ENCODE assay signal across 8 cellular contexts in the genomic region with DNA sequence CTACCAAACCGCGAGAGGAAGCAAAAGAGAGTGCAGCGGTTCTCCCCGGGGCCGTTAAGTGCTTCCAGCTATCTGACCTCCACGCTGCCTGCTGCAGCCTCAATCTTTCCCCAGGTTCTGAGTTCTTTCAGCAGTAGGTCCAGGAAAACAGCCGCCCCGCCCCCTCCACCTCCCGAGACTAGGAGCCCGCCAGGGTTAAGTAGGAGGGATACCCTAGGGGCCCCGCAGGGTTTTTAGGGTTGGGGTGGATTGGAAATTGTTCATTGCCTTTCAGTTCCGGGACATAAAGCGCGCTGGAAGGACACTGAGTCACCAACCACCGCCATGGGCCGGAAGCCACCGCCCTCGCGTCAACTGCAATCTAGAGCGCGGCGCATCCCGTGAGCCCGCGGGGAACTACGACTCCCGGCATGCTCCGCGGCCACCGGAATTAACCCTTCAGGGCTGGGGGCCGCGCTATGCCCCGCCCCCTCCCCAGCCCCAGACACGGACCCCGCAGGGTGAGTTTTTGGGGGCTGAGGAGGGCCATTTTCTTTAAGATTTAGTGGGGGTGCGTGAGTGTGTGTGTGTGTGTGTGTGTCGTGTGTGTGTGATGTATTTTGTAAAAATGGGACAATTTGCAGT. TPM values are rescaled to one million over a fixed set of nuclear protein-coding genes. Genes with fewer than 3 reads are reported as not detected.
DNase-seq lines count a peak whose midpoint lies in the region; ATAC-seq and TF ChIP-seq lines count a peak whose summit lies in the region.

A gene (plus strand): TSS at position 456 of the 624 bp plus-strand sequence. CDS start 1,332 bp downstream, outside the sequence.

- no peaks in the 10 kb centered on the region for H3K9me3 Mint-ChIP-seq in activated naive CD8-positive, alpha-beta T cell treated with anti-CD3 and anti-CD28 coated beads, Interleukin-2, amount 10 ng/mL, durations not matched to agents 7 days and 5 days

- H3K4me2 ChIP-seq in SU-DHL-6 (ENCODE audit: low read depth, low read length, poor library complexity, severe bottlenecking) (peak within 1 kb of the TSS; percentile 80), parathyroid adenoma (ENCODE audit: low read length) (peak within 1 kb of the TSS; percentile 83)

- DNase-seq in GM12865 (ENCODE audit: low read depth) (peak; percentile 95), NCI-H1417 (lab: John Stamatoyannopoulos, UW) (peak; percentile 94 to 95 (median 94)), Right ventricle myocardium superior (peak; percentile 97), tibial artery (peak; percentile 94 to 96)
- DNase-seq in activated naive CD8-positive, alpha-beta T cell treated with anti-CD3 and anti-CD28 coated beads, Interleukin-2, amount 10 ng/mL, durations not matched to agents 7 days and 5 days: peak; percentile 93

- H3K36me3 ChIP-seq in SU-DHL-6 (ENCODE audit: low read length): no peaks in the 10 kb centered on the region
- no peaks in the 10 kb centered on the region for H3K36me3 ChIP-seq in parathyroid adenoma (ENCODE audit: control insufficient read depth, insufficient read depth, low read length)
- peaks cover 0 to 7% (median 0%) of the 10 kb centered on the region in 3 donors for H3K36me3 ChIP-seq in tibial artery

- peaks cover 33% of the 10 kb centered on the region for H3K4me1 Mint-ChIP-seq in activated naive CD8-positive, alpha-beta T cell treated with anti-CD3 and anti-CD28 coated beads, Interleukin-2, amount 10 ng/mL, durations not matched to agents 7 days and 5 days

- H3K36me3 Mint-ChIP-seq in activated naive CD8-positive, alpha-beta T cell treated with anti-CD3 and anti-CD28 coated beads, Interleukin-2, amount 10 ng/mL, durations not matched to agents 7 days and 5 days: peaks cover 15% of the 10 kb centered on the region

- H3K27me3 ChIP-seq in SU-DHL-6 (ENCODE audit: low read length): no peaks in the 10 kb centered on the region
- H3K27me3 ChIP-seq in parathyroid adenoma (ENCODE audit: control insufficient read depth, insufficient read depth, low read length): no peaks in the 10 kb centered on the region
- H3K27me3 ChIP-seq in tibial artery: no peaks in the 10 kb centered on the region

- intact Hi-C loops in Right ventricle myocardium superior (cut with DNase I): no loop called here
- intact Hi-C loops in tibial artery (cut with DNase I; ENCODE audit: low total_unique reads): no loop called here

- H3K9ac ChIP-seq in SU-DHL-6 (ENCODE audit: low read length): peak within 1 kb of the TSS; percentile 77
- peak within 1 kb of the TSS; percentile 85 for H3K9ac ChIP-seq in parathyroid adenoma

- peak within 1 kb of the TSS; percentile 36 for H2AFZ ChIP-seq in SU-DHL-6 (ENCODE audit: low read depth, low read length, severe bottlenecking)
- H2AFZ ChIP-seq in parathyroid adenoma: peak within 1 kb of the TSS; percentile 88

- peaks cover 14% of the 10 kb centered on the region; the same call in 1 of the 2 replicates for H3F3A ChIP-seq in SU-DHL-6 (ENCODE audit: insufficient read depth)

- H3K4me3 ChIP-seq in GM12865 (ENCODE audit: low read depth, low read length): peak within 1 kb of the TSS; percentile 85
- H3K4me3 ChIP-seq in SU-DHL-6 (ENCODE audit: insufficient read depth, low read length, poor library complexity, severe bottlenecking): peak within 1 kb of the TSS; percentile 74
- H3K4me3 ChIP-seq in parathyroid adenoma (ENCODE audit: low read depth, low read length): peak within 1 kb of the TSS; percentile 82
- H3K4me3 ChIP-seq in tibial artery: peak within 1 kb of the TSS; percentile 58 to 59

- peak within 1 kb of the TSS; percentile 100 for H3K27ac Mint-ChIP-seq in activated naive CD8-positive, alpha-beta T cell treated with anti-CD3 and anti-CD28 coated beads, Interleukin-2, amount 10 ng/mL, durations not matched to agents 7 days and 5 days

- H3K79me2 ChIP-seq in SU-DHL-6 (ENCODE audit: insufficient read depth, low read length): peaks cover 6% of the 10 kb centered on the region; the same call in 1 of the 2 replicates
- H3K79me2 ChIP-seq in parathyroid adenoma: no peaks in the 10 kb centered on the region

- no peaks in the 10 kb centered on the region for H4K20me1 ChIP-seq in SU-DHL-6 (ENCODE audit: low read depth, low read length)

- H3K4me1 ChIP-seq in parathyroid adenoma: peaks cover 14% of the 10 kb centered on the region
- H3K4me1 ChIP-seq in tibial artery: peaks cover 0 to 23% (median 18%) of the 10 kb centered on the region in 4 donors

- H3K27ac ChIP-seq in SU-DHL-6 (ENCODE audit: low read depth, low read length) (peak within 1 kb of the TSS; percentile 85), parathyroid adenoma (peak within 1 kb of the TSS; percentile 95), tibial artery (peak within 1 kb of the TSS; percentile 80 to 88)

- H3K9me2 ChIP-seq in SU-DHL-6 (replicated peaks; ENCODE audit: insufficient read depth, low read length): no peaks in the 10 kb centered on the region

- peak within 1 kb of the TSS; percentile 95 for H3K4me3 Mint-ChIP-seq in activated naive CD8-positive, alpha-beta T cell treated with anti-CD3 and anti-CD28 coated beads, Interleukin-2, amount 10 ng/mL, durations not matched to agents 7 days and 5 days

- H3K9me3 ChIP-seq in SU-DHL-6 (ENCODE audit: insufficient read depth, low read length): no peaks in the 10 kb centered on the region
- H3K9me3 ChIP-seq in parathyroid adenoma (ENCODE audit: control insufficient read depth, low read length): no peaks in the 10 kb centered on the region
- no peaks in the 10 kb centered on the region for H3K9me3 ChIP-seq in tibial artery

- TF ChIP-seq CTCF in GM12865 (IDR thresholded peaks at IDR 0.05; ENCODE audit: insufficient read depth, low read depth, low read length, missing control alignments): no peak
- TF ChIP-seq CTCF in SU-DHL-6 (IDR thresholded peaks at IDR 0.05; ENCODE audit: insufficient read depth, low read length, poor library complexity, severe bottlenecking): no peak
- TF ChIP-seq CTCF in parathyroid adenoma (IDR thresholded peaks at IDR 0.05): no peak
- no peak for TF ChIP-seq CTCF in tibial artery (IDR thresholded peaks at IDR 0.05)

- POLR2A ChIA-PET in activated naive CD8-positive, alpha-beta T cell treated with anti-CD3 and anti-CD28 coated beads, Interleukin-2, amount 10 ng/mL, durations not matched to agents 7 days and 5 days (lab: Charles Lee): interaction anchor here (0.8 to 4.7 kb wide), 13 partner anchors 9 to 225 kb away, joined by 3 to 67 read pairs (median 7); a partner anchor contains a TSS

- H3K27me3 Mint-ChIP-seq in activated naive CD8-positive, alpha-beta T cell treated with anti-CD3 and anti-CD28 coated beads, Interleukin-2, amount 10 ng/mL, durations not matched to agents 7 days and 5 days: no peaks in the 10 kb centered on the region

- ATAC-seq in HG02759 (IDR thresholded peaks at IDR 0.05; ENCODE audit: unreplicated experiment): peak; percentile 92
- peak; percentile 90 for ATAC-seq in activated naive CD8-positive, alpha-beta T cell treated with anti-CD3 and anti-CD28 coated beads, Interleukin-2, amount 10 ng/mL, durations not matched to agents 7 days and 5 days (ENCODE audit: low read depth)
- peak; percentile 97 for ATAC-seq in Right ventricle myocardium superior (ENCODE audit: poor library complexity)

RNA-seq across cellular contexts. Expression of the gene that starts here (rescaled TPM):
- 10 to 100 TPM; 46.6 to 47.8 TPM for total RNA-seq in activated naive CD8-positive, alpha-beta T cell treated with anti-CD3 and anti-CD28 coated beads, Interleukin-2, amount 10 ng/mL, durations not matched to agents 7 days and 5 days
- total RNA-seq in Right ventricle myocardium superior: 42.7 TPM

Comparison
In these comparisons a context has a peak if more than half of its experiments do, and no peak if none do; other contexts are left out.
1. Peak in every context shown above with its lines: DNase-seq, ATAC-seq, H3K4me3 ChIP-seq and H3K27ac ChIP-seq.